ENCODE assay signal across 2 cellular contexts in genomic region chr12:113190761-113191160, GRCh38.
TF ChIP-seq lines count a peak whose summit lies in the region.

No MANE protein-coding gene starts in this region.

TF ChIP-seq in HCT116, 20 proteins besides CTCF, POLR2A, EP300 and RAD21:
- TF ChIP-seq REST (IDR thresholded peaks at IDR 0.05; ENCODE audit: low read depth) (no peak), ATF3 (IDR thresholded peaks at IDR 0.05) (no peak), SP1 (IDR thresholded peaks at IDR 0.05; ENCODE audit: low read depth) (no peak; the same call in 1 of the 2 replicates), SIN3A (IDR thresholded peaks at IDR 0.05; ENCODE audit: low read depth) (no peak), ELF1 (IDR thresholded peaks at IDR 0.05; ENCODE audit: borderline replicate concordance, low read depth) (no peak), CBX3 (IDR thresholded peaks at IDR 0.05; ENCODE audit: low read depth) (no peak), YY1 (IDR thresholded peaks at IDR 0.05; ENCODE audit: extremely low read depth, insufficient replicate concordance, low read depth, low read length) (no peak), JUND (IDR thresholded peaks at IDR 0.05) (no peak), TCF7L2 (IDR thresholded peaks at IDR 0.05; ENCODE audit: borderline replicate concordance, extremely low read depth, insufficient read depth, insufficient read length) (no peak), CEBPB (IDR thresholded peaks at IDR 0.05; ENCODE audit: low read depth) (no peak), EGR1 (IDR thresholded peaks at IDR 0.05; ENCODE audit: low read depth) (no peak), POLR2AphosphoS5 (IDR thresholded peaks at IDR 0.05; ENCODE audit: low read depth, low read length) (no peak)

TF ChIP-seq in SK-N-SH treated with all-trans-retinoic acid at 6 μM for 48 hours, 23 proteins besides CTCF, POLR2A, EP300 and RAD21 (continued from another document):
- no peak for TF ChIP-seq PATZ1 (CRISPR knock-in tag; IDR thresholded peaks at IDR 0.05; ENCODE audit: borderline replicate concordance)
- TF ChIP-seq CREB5 (CRISPR knock-in tag; IDR thresholded peaks at IDR 0.05; ENCODE audit: low read depth), result no peak
- TF ChIP-seq POU6F1 (CRISPR knock-in tag; IDR thresholded peaks at IDR 0.05; ENCODE audit: borderline replicate concordance, low read depth), result no peak
- TF ChIP-seq ISL1 (CRISPR knock-in tag; IDR thresholded peaks at IDR 0.05), result no peak
- TF ChIP-seq ZNF565 (CRISPR knock-in tag; conservative IDR thresholded peaks at IDR 0.05; ENCODE audit: low read depth), result no peak
- TF ChIP-seq PPARA (CRISPR knock-in tag; IDR thresholded peaks at IDR 0.05; ENCODE audit: borderline replicate concordance), result no peak
